In genomic region chr12:106348411-106348810, GRCh38 we compare ENCODE assay signal across 26 cellular contexts. TPM values are rescaled to one million over a fixed set of nuclear protein-coding genes. Genes with fewer than 3 reads are reported as not detected.
DNase-seq lines count a peak whose midpoint lies in the region; ATAC-seq, FAIRE-seq and TF ChIP-seq lines count a peak whose summit lies in the region.
"Had no signal": no experiment of that assay in that cellular context is flagged by ENCODE, and none has a peak within 500 bp of the region (broad histone marks: within the 10 kb centered on the region; RNA-seq: fewer than 3 reads in every experiment).

No MANE protein-coding gene starts in this region.

- TF ChIP-seq CTCF in HCT116 (IDR thresholded peaks at IDR 0.05 in 2 of 3, conservative IDR thresholded peaks at IDR 0.05 in 1 of 3; ENCODE audit: borderline replicate concordance in 1 of 3, insufficient read depth in 1 of 3, low read depth in 2 of 3, low read length in 2 of 3) (no peak), endothelial cell of umbilical vein (IDR thresholded peaks at IDR 0.05; ENCODE audit: extremely low read depth in 1 of 2, insufficient read depth in 1 of 2, low read depth in 1 of 2, low read length in 2 of 2) (no peak)

- TF ChIP-seq RAD21 in HCT116 (IDR thresholded peaks at IDR 0.05; ENCODE audit: low read depth) = no peak

- no peaks in the 10 kb centered on the region for H3K9me2 ChIP-seq in HCT116 (ENCODE audit: insufficient read depth)

- no peak overlapping the region for H3K4me3 Mint-ChIP-seq in T-helper 17 cell
- no peak overlapping the region for H3K4me3 Mint-ChIP-seq in activated naive CD8-positive, alpha-beta T cell treated with anti-CD3 and anti-CD28 coated beads for 36 hours
- H3K4me3 Mint-ChIP-seq: CD14-positive monocyte; CD4-positive, alpha-beta T cell; CD8-positive, alpha-beta memory T cell had no signal

- dilution Hi-C loops in endothelial cell of umbilical vein (cut with MboI; ENCODE audit: extremely low pct_ligation_motif_present, low sequenced_read_pairs) = no loop called here

- no peaks in the 10 kb centered on the region for H4K20me1 ChIP-seq in HCT116 (ENCODE audit: insufficient read depth)
- H4K20me1 ChIP-seq in endothelial cell of umbilical vein (replicated peaks; ENCODE audit: control insufficient read depth, extremely low read depth, insufficient read depth, low read length) = no peaks in the 10 kb centered on the region
- H4K20me1 ChIP-seq: BLaER1 treated with 17β-estradiol and CSF1 and Interleukin-3, amounts not matched to agents 10 nM and 100 nM had no signal

- peaks cover 2% of the 10 kb centered on the region for H3K4me1 Mint-ChIP-seq in T-helper 17 cell
- H3K4me1 Mint-ChIP-seq in activated naive CD8-positive, alpha-beta T cell treated with anti-CD3 and anti-CD28 coated beads for 36 hours = no peaks in the 10 kb centered on the region

- BruUV-seq in HCT116 (replicated peaks; lab: Mats Ljungman, UMichigan) = TSS peak; percentile 59
- no TSS peak for BruUV-seq in endothelial cell of umbilical vein (replicated peaks; lab: Mats Ljungman, UMichigan)

- H3K27me3 Mint-ChIP-seq in T-helper 17 cell = no peaks in the 10 kb centered on the region
- no peaks in the 10 kb centered on the region for H3K27me3 Mint-ChIP-seq in activated naive CD8-positive, alpha-beta T cell treated with anti-CD3 and anti-CD28 coated beads for 36 hours
- H3K27me3 Mint-ChIP-seq: CD4-positive, alpha-beta T cell; CD8-positive, alpha-beta memory T cell had no signal

- H3K9me3 ChIP-seq in HCT116 (ENCODE audit: control insufficient read depth in 1 of 2, insufficient read depth in 1 of 2, low read depth in 1 of 2, low read length in 2 of 2) = no peaks in the 10 kb centered on the region
- no peaks in the 10 kb centered on the region for H3K9me3 ChIP-seq in T-helper 17 cell (ENCODE audit: control insufficient read depth, low read length, poor library complexity, severe bottlenecking)
- H3K9me3 ChIP-seq in endothelial cell of umbilical vein (replicated peaks; ENCODE audit: control insufficient read depth, insufficient read depth, low read length) = no peaks in the 10 kb centered on the region
- H3K9me3 ChIP-seq: BE2C had no signal

- no peak for DNase-seq in HCT116 (ENCODE audit: low read depth, low spot score)
- DNase-seq in T-helper 17 cell = no peak
- DNase-seq in endothelial cell of umbilical vein (ENCODE audit: low read depth, low spot score) = peak; percentile 62
- no peak for DNase-seq in stimulated activated CD4-positive, alpha-beta T cell treated with anti-CD3 and anti-CD28 coated beads, Interleukin-4, amount 100 ng/mL, for 4 hours
- DNase-seq in NK-92 (lab: John Stamatoyannopoulos, UW; ENCODE audit: unreplicated experiment) = no peak
- no peak for DNase-seq in activated naive CD8-positive, alpha-beta T cell treated with anti-CD3 and anti-CD28 coated beads for 36 hours
- DNase-seq: 8988T; ACHN; AML-193; BE2C; CD4-positive, alpha-beta T cell; CD8-positive, alpha-beta memory T cell; DMS 273 treated with DMSO at 0.1 percent for 48 hours; DMS79; EL; GDM1; GM23248; H7; HCEC 1CT had no signal

- intact Hi-C loops in HCT116 (cut with micrococcal nuclease) (no loop called here), endothelial cell of umbilical vein (cut with micrococcal nuclease) (loop anchor here (5.0 kb wide), 2 partner anchors 46 to 66 kb away; partner anchors contain the start of gene TCP11L2)

- no peaks in the 10 kb centered on the region for H3K9me1 ChIP-seq in endothelial cell of umbilical vein (replicated peaks; ENCODE audit: control insufficient read depth, extremely low read depth, insufficient read depth, low read length)

- H2AFZ ChIP-seq in HCT116 (ENCODE audit: low read depth, low read length, poor library complexity, severe bottlenecking) (no peak overlapping the region), endothelial cell of umbilical vein (ENCODE audit: low read depth, low read length) (no peak overlapping the region)
- H2AFZ ChIP-seq: GM23248 had no signal

- H3K4me2 ChIP-seq in HCT116 (ENCODE audit: low read length) (no peak overlapping the region), endothelial cell of umbilical vein (ENCODE audit: insufficient read depth, low read length) (no peak overlapping the region)
- H3K4me2 ChIP-seq: A549; BLaER1 treated with 17β-estradiol and CSF1 and Interleukin-3, amounts not matched to agents 10 nM and 100 nM had no signal

- RAD21 ChIA-PET in HCT116 (lab: Charles Lee; ENCODE audit: low non-redundant PET in 1 of 2, low total read pairs in 2 of 2, uncharacterized antibody in 2 of 2, unreplicated experiment in 2 of 2) = no interaction called here

- peaks cover 9% of the 10 kb centered on the region; the same call in 1 of the 2 replicates for H3K27me3 ChIP-seq in HCT116 (ENCODE audit: insufficient read depth, low read length)
- peaks cover 12 to 18% of the 10 kb centered on the region in 2 experiments for H3K27me3 ChIP-seq in endothelial cell of umbilical vein (ENCODE audit: control insufficient read depth in 2 of 2, insufficient read depth in 2 of 2, low read length in 2 of 2)
- H3K27me3 ChIP-seq: BLaER1 treated with 17β-estradiol and CSF1 and Interleukin-3, amounts not matched to agents 10 nM and 100 nM had no signal

- H3K4me3 ChIP-seq in HCT116 (replicated peaks in 1 of 2; ENCODE audit: low read depth in 1 of 2, low read length in 2 of 2) = no peak overlapping the region
- no peak overlapping the region for H3K4me3 ChIP-seq in endothelial cell of umbilical vein (replicated peaks in 1 of 3; ENCODE audit: insufficient read depth in 1 of 3, low read depth in 1 of 3, low read length in 3 of 3)
- H3K4me3 ChIP-seq: A549; BLaER1 treated with 17β-estradiol and CSF1 and Interleukin-3, amounts not matched to agents 10 nM and 100 nM; GM12878; GM23248 had no signal

- peak overlapping the region; percentile 57 for H3K27ac Mint-ChIP-seq in T-helper 17 cell
- H3K27ac Mint-ChIP-seq in activated naive CD8-positive, alpha-beta T cell treated with anti-CD3 and anti-CD28 coated beads for 36 hours = no peak overlapping the region
- H3K27ac Mint-ChIP-seq: CD14-positive monocyte; CD4-positive, alpha-beta T cell; CD8-positive, alpha-beta memory T cell had no signal

- peaks cover 6% of the 10 kb centered on the region for H3K36me3 Mint-ChIP-seq in T-helper 17 cell (ENCODE audit: low read depth)
- H3K36me3 Mint-ChIP-seq in activated naive CD8-positive, alpha-beta T cell treated with anti-CD3 and anti-CD28 coated beads for 36 hours = peaks cover 2% of the 10 kb centered on the region

- no peak for ATAC-seq in HCT116
- ATAC-seq in T-helper 17 cell = no peak
- ATAC-seq: A549, GM12878 had no signal

- H3K79me2 ChIP-seq in HCT116 (ENCODE audit: insufficient read depth, low read length) (no peaks in the 10 kb centered on the region), endothelial cell of umbilical vein (ENCODE audit: control insufficient read depth, insufficient read depth, low read length) (no peaks in the 10 kb centered on the region)

- H3K36me3 ChIP-seq in HCT116 (ENCODE audit: control insufficient read depth in 1 of 2, insufficient read depth in 2 of 2, low read length in 2 of 2) = no peaks in the 10 kb centered on the region
- H3K36me3 ChIP-seq in endothelial cell of umbilical vein (ENCODE audit: control insufficient read depth in 2 of 2, extremely low read depth in 1 of 2, insufficient read depth in 2 of 2, low read length in 2 of 2) = peaks cover 0 to 3% of the 10 kb centered on the region in 2 experiments
- H3K36me3 ChIP-seq: BE2C had no signal

- CTCF ChIA-PET in HCT116 (lab: Charles Lee) (interaction anchor here (1.2 kb wide), 1 partner anchor 10 kb away, joined by 4 read pairs; no protein-coding TSS in a partner anchor), endothelial cell of umbilical vein (lab: Charles Lee) (interaction anchor here (0.8 to 2.1 kb wide), 5 partner anchors 8 to 200 kb away, joined by 3 to 17 read pairs (median 3); partner anchors contain the start of gene POLR3B)

- no peaks in the 10 kb centered on the region for H3K9me3 Mint-ChIP-seq in activated naive CD8-positive, alpha-beta T cell treated with anti-CD3 and anti-CD28 coated beads for 36 hours
- H3K9me3 Mint-ChIP-seq: CD14-positive monocyte; CD4-positive, alpha-beta T cell; CD8-positive, alpha-beta memory T cell had no signal

- FAIRE-seq in endothelial cell of umbilical vein (lab: Jason Lieb, UNC) = no peak
- FAIRE-seq: A549, D721Med, GM12878, GM19239, H1 had no signal

- no peak for TF ChIP-seq POLR2A in HCT116 (IDR thresholded peaks at IDR 0.05; ENCODE audit: borderline replicate concordance, extremely low read depth, insufficient read depth, insufficient read length)
- TF ChIP-seq POLR2A in endothelial cell of umbilical vein (IDR thresholded peaks at IDR 0.05; ENCODE audit: low read depth, low read length) = no peak

- no peak overlapping the region for H3K9ac ChIP-seq in HCT116 (ENCODE audit: low read length)
- H3K9ac ChIP-seq in endothelial cell of umbilical vein (replicated peaks; ENCODE audit: extremely low read depth, insufficient read depth, low read length) = no peak overlapping the region
- H3K9ac ChIP-seq: BLaER1 treated with 17β-estradiol and CSF1 and Interleukin-3, amounts not matched to agents 10 nM and 100 nM; GM23248 had no signal

- H3K4me1 ChIP-seq in HCT116 (ENCODE audit: control insufficient read depth in 1 of 2, insufficient read depth in 2 of 2, low read length in 2 of 2) (peaks cover under 1% of the 10 kb centered on the region in 2 experiments; a peak in 3 of 4 replicates), endothelial cell of umbilical vein (ENCODE audit: control insufficient read depth, extremely low read depth, insufficient read depth, low read length) (no peaks in the 10 kb centered on the region)
- H3K4me1 ChIP-seq: BE2C; BLaER1 treated with 17β-estradiol and CSF1 and Interleukin-3, amounts not matched to agents 10 nM and 100 nM had no signal

- H3K27ac ChIP-seq in HCT116 (ENCODE audit: low read depth, low read length) (no peak overlapping the region), endothelial cell of umbilical vein (ENCODE audit: insufficient read depth, low read depth, low read length) (no peak overlapping the region)
- H3K27ac ChIP-seq: A549; BLaER1 treated with 17β-estradiol and CSF1 and Interleukin-3, amounts not matched to agents 10 nM and 100 nM; GM23248 had no signal

- POLR2A ChIA-PET in HCT116 (lab: Charles Lee) = no interaction called here
- POLR2A ChIA-PET in endothelial cell of umbilical vein (lab: Charles Lee) = interaction anchor here (0.6 kb wide), 1 partner anchor 78 kb away, joined by 3 read pairs; no protein-coding TSS in a partner anchor

RNA-seq across cellular contexts. Expression of gene POLR3B, which starts 9.1 kb away (rescaled TPM):
- total RNA-seq in HCT116 (2021; ENCODE audit: unreplicated experiment) (10.7 TPM), T-helper 17 cell (1 to 10 TPM; 4.0 to 9.2 TPM), endothelial cell of umbilical vein (10.1 and 12.3 TPM in 2 replicates)
- 3.5 and 5.4 TPM in 2 replicates for polyA plus RNA-seq in HCT116 (2012)
- polyA plus RNA-seq in endothelial cell of umbilical vein = 3.8 and 6.0 TPM in 2 replicates
- polyA plus RNA-seq in endothelial cell of umbilical vein (2011; cell fraction: cytosol; rRNA removed) = 5.3 and 5.9 TPM in 2 replicates
- polyA plus RNA-seq in endothelial cell of umbilical vein (2011; cell fraction: nucleus; rRNA removed) = 9.0 and 10.0 TPM in 2 replicates
- 7.3 and 9.3 TPM in 2 replicates for polyA plus RNA-seq in endothelial cell of umbilical vein (2012)
- 13.1 and 13.2 TPM in 2 replicates for polyA minus RNA-seq in endothelial cell of umbilical vein
- polyA minus RNA-seq in endothelial cell of umbilical vein (2011; cell fraction: cytosol; rRNA and poly(A)+ RNA removed) = 12.7 TPM
- 12.4 and 18.7 TPM in 2 replicates for polyA minus RNA-seq in endothelial cell of umbilical vein (2011; cell fraction: nucleus; rRNA and poly(A)+ RNA removed)
- total RNA-seq in activated naive CD8-positive, alpha-beta T cell treated with anti-CD3 and anti-CD28 coated beads for 36 hours = 10 to 100 TPM; 13.7 to 14.2 TPM

RNA-seq across cellular contexts. Expression of gene TCP11L2, which starts 45.9 kb away (rescaled TPM):
- 14.4 TPM for total RNA-seq in HCT116 (2021; ENCODE audit: unreplicated experiment)
- 7.5 and 7.7 TPM in 2 replicates for polyA plus RNA-seq in HCT116 (2012)
- 100 to 1,000 TPM; 134 to 148 TPM for total RNA-seq in T-helper 17 cell
- 15.3 and 18.7 TPM in 2 replicates for total RNA-seq in endothelial cell of umbilical vein
- polyA plus RNA-seq in endothelial cell of umbilical vein = 5.3 and 6.0 TPM in 2 replicates
- polyA plus RNA-seq in endothelial cell of umbilical vein (2011; cell fraction: cytosol; rRNA removed) = 6.0 and 6.8 TPM in 2 replicates
- 18.7 and 19.0 TPM in 2 replicates for polyA plus RNA-seq in endothelial cell of umbilical vein (2011; cell fraction: nucleus; rRNA removed)
- 4.4 and 4.9 TPM in 2 replicates for polyA plus RNA-seq in endothelial cell of umbilical vein (2012)
- 34.8 and 38.1 TPM in 2 replicates for polyA minus RNA-seq in endothelial cell of umbilical vein
- 7.3 TPM for polyA minus RNA-seq in endothelial cell of umbilical vein (2011; cell fraction: cytosol; rRNA and poly(A)+ RNA removed)
- polyA minus RNA-seq in endothelial cell of umbilical vein (2011; cell fraction: nucleus; rRNA and poly(A)+ RNA removed) = 50.3 and 59.5 TPM in 2 replicates
- 1 to 10 TPM; 7.3 to 7.7 TPM for total RNA-seq in activated naive CD8-positive, alpha-beta T cell treated with anti-CD3 and anti-CD28 coated beads for 36 hours
